Comparison of ENCODE assay signal across 7 cellular contexts in genomic region chr7:116138202-116138801, GRCh38.
DNase-seq lines count a peak whose midpoint lies in the region; ATAC-seq and TF ChIP-seq lines count a peak whose summit lies in the region.

No MANE protein-coding gene starts in this region.

- peak overlapping the region in 1 of 5 experiments; percentile 0 for H3K4me3 Mint-ChIP-seq in brain
- no peak overlapping the region for H3K4me3 Mint-ChIP-seq in immature natural killer cell

- H3K27me3 Mint-ChIP-seq in brain (peaks cover 27% of the 10 kb centered on the region), immature natural killer cell (ENCODE audit: low read depth in 3 of 3) (peaks cover 0 to 3% (median 0%) of the 10 kb centered on the region in 3 donors)

- no peaks in the 10 kb centered on the region for H3K9me3 ChIP-seq in stomach smooth muscle (ENCODE audit: control insufficient read depth in 2 of 2, low read length in 2 of 2)

- peaks cover 0 to 2% (median 0%) of the 10 kb centered on the region in 5 experiments for H3K9me3 Mint-ChIP-seq in brain
- no peaks in the 10 kb centered on the region for H3K9me3 Mint-ChIP-seq in immature natural killer cell

- H3K36me3 Mint-ChIP-seq in brain = no peaks in the 10 kb centered on the region
- no peaks in the 10 kb centered on the region for H3K36me3 Mint-ChIP-seq in immature natural killer cell

- no peaks in the 10 kb centered on the region for H3K27me3 ChIP-seq in stomach smooth muscle (ENCODE audit: control insufficient read depth in 1 of 2, insufficient read depth in 2 of 2, low read length in 2 of 2)

- no peaks in the 10 kb centered on the region for H3K36me3 ChIP-seq in stomach smooth muscle (ENCODE audit: control insufficient read depth in 2 of 2, insufficient read depth in 2 of 2, low read length in 2 of 2)

- peak; percentile 76 for DNase-seq in ELR (ENCODE audit: low read depth)
- peak; percentile 59 for DNase-seq in NCI-H526 treated with DMSO at 0.1 percent for 48 hours (lab: John Stamatoyannopoulos, UW)
- DNase-seq in immature natural killer cell = peak; percentile 16 to 38 (median 31)

- TF ChIP-seq CTCF in brain (conservative IDR thresholded peaks at IDR 0.05) = peak; percentile 69 to 83

- ATAC-seq in GM19438 (IDR thresholded peaks at IDR 0.05; ENCODE audit: low read depth, unreplicated experiment) (peak; percentile 78), HG03342 (IDR thresholded peaks at IDR 0.05; ENCODE audit: unreplicated experiment) (peak; percentile 94)

- H3K27ac Mint-ChIP-seq in brain (peak overlapping the region in 1 of 5 experiments; percentile 7), immature natural killer cell (no peak overlapping the region)

- H3K9ac ChIP-seq in stomach smooth muscle (ENCODE audit: low read length in 2 of 2) = no peak overlapping the region

- peaks cover 2% of the 10 kb centered on the region for H3K4me1 ChIP-seq in stomach smooth muscle (ENCODE audit: control insufficient read depth, insufficient read depth, low read length)

- peak overlapping the region; percentile 2 for H3K27ac ChIP-seq in stomach smooth muscle (ENCODE audit: low read length)

- H3K4me3 ChIP-seq in stomach smooth muscle (ENCODE audit: low read length in 2 of 2) = no peak overlapping the region

- H3K4me1 Mint-ChIP-seq in brain = peaks cover 29% of the 10 kb centered on the region
- H3K4me1 Mint-ChIP-seq in immature natural killer cell = peaks cover 5 to 9% of the 10 kb centered on the region in 2 donors
